30 cellular contexts compared by ENCODE assay signal in the genomic region with DNA sequence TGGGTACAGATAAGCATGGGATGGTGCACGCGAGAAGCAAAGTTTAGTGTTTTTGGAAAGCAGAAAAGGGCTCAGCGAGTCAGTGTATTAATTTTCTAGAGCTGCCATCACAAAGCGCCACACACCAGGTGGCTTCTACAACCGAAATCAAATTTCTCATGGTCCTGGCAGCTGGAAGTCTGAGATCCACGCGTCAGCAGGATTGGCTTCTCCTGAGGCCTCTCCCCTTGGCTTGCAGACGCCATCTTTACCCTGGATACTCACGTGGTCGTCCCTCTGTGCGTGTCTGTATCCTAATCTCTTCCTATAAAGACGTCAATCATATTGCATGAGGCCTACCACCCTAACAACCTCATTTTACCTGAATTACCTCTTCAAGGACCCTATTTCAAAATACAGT. TPM values are rescaled to one million over a fixed set of nuclear protein-coding genes. Genes with fewer than 3 reads are reported as not detected.
"Had no signal": no experiment of that assay in that cellular context is flagged by ENCODE, and none has a peak within 500 bp of the region (broad histone marks: within the 10 kb centered on the region; RNA-seq: fewer than 3 reads in every experiment).

No MANE protein-coding gene starts in this region.

- H3K27me3 ChIP-seq: neural progenitor cell, neutrophil, pancreas, right atrium auricular region, suprapubic skin, testis, tibial artery, transverse colon, upper lobe of right lung, vagina had no signal

- H3K4me2 ChIP-seq: neural progenitor cell, smooth muscle cell had no signal

- H3K4me1 ChIP-seq: neural progenitor cell, pancreas, prostate gland, right atrium auricular region, spleen, suprapubic skin, tibial artery, transverse colon, upper lobe of right lung, vagina had no signal

- H2AFZ ChIP-seq: neural progenitor cell had no signal

- H3K9me3 ChIP-seq: pancreas, prostate gland, right atrium auricular region, testis, transverse colon, upper lobe of right lung, vagina had no signal

- H3K9ac ChIP-seq: neural progenitor cell had no signal

- H3K27ac ChIP-seq: neural progenitor cell, neutrophil, pancreas, prostate gland, right atrium auricular region, skin epidermis, spleen, suprapubic skin, testis, tibial artery, transverse colon, upper lobe of right lung, vagina had no signal

- DNase-seq: natural killer cell; pancreas; spleen; stimulated activated CD4-positive, alpha-beta T cell treated with anti-CD3 and anti-CD28 coated beads, Interleukin-12 subunit alpha, Interleukin-12 subunit beta, amount 100 ng/mL, for 4 hours; stimulated activated CD4-positive, alpha-beta T cell treated with anti-CD3 and anti-CD28 coated beads, Interleukin-1b, Interleukin-23, amount 100 ng/mL, for 48 hours; stimulated activated CD4-positive, alpha-beta T cell treated with anti-CD3 and anti-CD28 coated beads, Interleukin-4, amount 100 ng/mL, for 1 hour; stimulated activated CD4-positive, alpha-beta T cell treated with anti-CD3 and anti-CD28 coated beads, Interleukin-4, amount 100 ng/mL, for 4 hours; stimulated activated CD8-positive, alpha-beta memory T cell treated with anti-CD3 and anti-CD28 coated beads, Interleukin-4, amount 100 ng/mL, for 48 hours; stimulated activated naive CD4-positive, alpha-beta T cell; stimulated activated naive CD8-positive, alpha-beta T cell treated with anti-CD3 and anti-CD28 coated beads, Interleukin-15, amount 100 ng/mL, for 72 hours; stimulated activated naive CD8-positive, alpha-beta T cell treated with anti-CD3 and anti-CD28 coated beads, Interleukin-15, Interleukin-2, amounts not matched to agents 100 U/mL and 50 U/mL, for 24 hours; testis; tibial artery; transverse colon; upper lobe of right lung had no signal

- H3K4me3 ChIP-seq: neural progenitor cell, pancreas, prostate gland, right atrium auricular region, skin epidermis, smooth muscle cell, spleen, suprapubic skin, testis, tibial artery, transverse colon, upper lobe of right lung, vagina had no signal

- H3K36me3 ChIP-seq: neural progenitor cell, neutrophil, pancreas, prostate gland, right atrium auricular region, spleen, suprapubic skin, tibial artery, transverse colon, upper lobe of right lung, vagina had no signal

RNA-seq across cellular contexts. Expression of gene USP29, which starts 51.5 kb away (rescaled TPM):
- total RNA-seq: natural killer cell, osteocyte, pancreas, posterior vena cava, pulmonary artery endothelial cell, right atrium auricular region, sciatic nerve, smooth muscle cell, spleen, suprapubic skin, transverse colon, upper lobe of right lung, urinary bladder, vagina had no signal
- polyA plus RNA-seq: neural cell, pancreas, smooth muscle cell, spleen, thymus, urinary bladder had no signal
